In genomic region chr2:157603203-157603602, GRCh38 we compare ENCODE assay signal across 1 cellular context.
TF ChIP-seq lines count a peak whose summit lies in the region.

No MANE protein-coding gene starts in this region.

TF ChIP-seq in GM23338, 12 proteins besides CTCF, POLR2A, EP300 and RAD21:
- TF ChIP-seq REST (IDR thresholded peaks at IDR 0.05; ENCODE audit: unreplicated experiment) = no peak
- no peak for TF ChIP-seq ZNF462 (CRISPR knock-in tag; IDR thresholded peaks at IDR 0.05)
- TF ChIP-seq STAT1 (IDR thresholded peaks at IDR 0.05; ENCODE audit: unreplicated experiment) = no peak
- no peak for TF ChIP-seq ETS1 (IDR thresholded peaks at IDR 0.05)
TF ChIP-seq in GM23338: peak in this region for 0.
